1 cellular context compared by ENCODE assay signal in the genomic region with DNA sequence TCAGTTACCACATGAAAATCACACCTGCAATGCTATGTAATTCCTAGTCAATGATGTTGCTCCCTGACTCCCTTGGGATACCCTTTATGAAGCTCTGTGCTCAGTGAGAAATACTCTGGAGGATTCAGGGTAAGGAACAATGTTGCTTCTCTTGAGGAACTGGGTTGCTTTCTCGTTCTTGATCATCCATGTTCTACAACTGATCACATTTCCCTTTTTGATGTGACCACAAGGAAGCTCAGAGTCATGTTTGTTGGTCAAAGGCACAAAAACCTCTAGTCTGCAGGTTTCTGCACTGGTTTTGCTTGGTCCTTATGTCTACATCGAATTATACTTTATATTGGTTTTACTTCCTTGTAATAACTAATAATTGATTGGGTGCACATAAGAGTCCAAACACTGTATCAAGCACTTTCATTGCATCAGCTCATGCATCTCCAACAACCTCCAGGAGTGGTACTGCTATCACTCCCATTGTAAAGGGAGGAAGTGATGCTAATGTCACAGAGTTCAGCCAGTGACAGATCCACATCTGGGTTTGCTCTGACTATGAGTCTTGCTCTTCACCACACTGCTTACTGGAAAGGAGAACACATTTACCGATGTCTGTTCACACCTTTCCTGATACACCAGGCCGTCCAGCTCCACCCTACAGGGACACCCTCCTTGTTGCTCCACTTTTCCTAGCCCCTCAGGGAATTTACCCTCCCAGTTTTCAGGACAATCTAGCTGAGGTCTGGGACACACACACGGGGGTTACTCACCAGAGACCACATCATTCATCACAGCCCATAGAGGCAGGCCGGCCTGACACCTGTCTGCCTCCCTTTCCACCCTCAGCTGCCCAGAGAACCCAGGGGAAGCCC.
TF ChIP-seq lines count a peak whose summit lies in the region.

No MANE protein-coding gene starts in this region.

TF ChIP-seq in GM12878, 131 proteins besides CTCF, POLR2A, EP300 and RAD21 (continued from another document and continues in another):
- TF ChIP-seq, protein P1, sequence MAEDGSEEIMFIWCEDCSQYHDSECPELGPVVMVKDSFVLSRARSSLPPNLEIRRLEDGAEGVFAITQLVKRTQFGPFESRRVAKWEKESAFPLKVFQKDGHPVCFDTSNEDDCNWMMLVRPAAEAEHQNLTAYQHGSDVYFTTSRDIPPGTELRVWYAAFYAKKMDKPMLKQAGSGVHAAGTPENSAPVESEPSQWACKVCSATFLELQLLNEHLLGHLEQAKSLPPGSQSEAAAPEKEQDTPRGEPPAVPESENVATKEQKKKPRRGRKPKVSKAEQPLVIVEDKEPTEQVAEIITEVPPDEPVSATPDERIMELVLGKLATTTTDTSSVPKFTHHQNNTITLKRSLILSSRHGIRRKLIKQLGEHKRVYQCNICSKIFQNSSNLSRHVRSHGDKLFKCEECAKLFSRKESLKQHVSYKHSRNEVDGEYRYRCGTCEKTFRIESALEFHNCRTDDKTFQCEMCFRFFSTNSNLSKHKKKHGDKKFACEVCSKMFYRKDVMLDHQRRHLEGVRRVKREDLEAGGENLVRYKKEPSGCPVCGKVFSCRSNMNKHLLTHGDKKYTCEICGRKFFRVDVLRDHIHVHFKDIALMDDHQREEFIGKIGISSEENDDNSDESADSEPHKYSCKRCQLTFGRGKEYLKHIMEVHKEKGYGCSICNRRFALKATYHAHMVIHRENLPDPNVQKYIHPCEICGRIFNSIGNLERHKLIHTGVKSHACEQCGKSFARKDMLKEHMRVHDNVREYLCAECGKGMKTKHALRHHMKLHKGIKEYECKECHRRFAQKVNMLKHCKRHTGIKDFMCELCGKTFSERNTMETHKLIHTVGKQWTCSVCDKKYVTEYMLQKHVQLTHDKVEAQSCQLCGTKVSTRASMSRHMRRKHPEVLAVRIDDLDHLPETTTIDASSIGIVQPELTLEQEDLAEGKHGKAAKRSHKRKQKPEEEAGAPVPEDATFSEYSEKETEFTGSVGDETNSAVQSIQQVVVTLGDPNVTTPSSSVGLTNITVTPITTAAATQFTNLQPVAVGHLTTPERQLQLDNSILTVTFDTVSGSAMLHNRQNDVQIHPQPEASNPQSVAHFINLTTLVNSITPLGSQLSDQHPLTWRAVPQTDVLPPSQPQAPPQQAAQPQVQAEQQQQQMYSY (CRISPR knock-in tag; IDR thresholded peaks at IDR 0.05), result no peak
- TF ChIP-seq MYB (IDR thresholded peaks at IDR 0.05; ENCODE audit: borderline replicate concordance, low read depth, low read length) (no peak), EGR1 (IDR thresholded peaks at IDR 0.05; ENCODE audit: borderline replicate concordance in 1 of 2, low read depth in 2 of 2, low read length in 2 of 2) (no peak), ZBED1 (IDR thresholded peaks at IDR 0.05; ENCODE audit: borderline replicate concordance) (no peak), ZSCAN29 (IDR thresholded peaks at IDR 0.05) (no peak), NFIC (IDR thresholded peaks at IDR 0.05; ENCODE audit: low read depth, low read length) (peak; percentile 39; the same call in 1 of the 2 replicates), SRF (IDR thresholded peaks at IDR 0.05; ENCODE audit: low read depth in 2 of 2, low read length in 2 of 2) (no peak), SIN3A (IDR thresholded peaks at IDR 0.05; ENCODE audit: low read depth, low read length) (no peak), PAX8 (IDR thresholded peaks at IDR 0.05) (no peak), SMARCA5 (IDR thresholded peaks at IDR 0.05) (no peak), SMC3 (IDR thresholded peaks at IDR 0.05; ENCODE audit: borderline replicate concordance, low read length) (no peak), NFXL1 (IDR thresholded peaks at IDR 0.05; ENCODE audit: borderline replicate concordance) (no peak), NR2C2 (IDR thresholded peaks at IDR 0.05; ENCODE audit: borderline replicate concordance, control insufficient read depth, insufficient read length, low read depth) (no peak), EED (IDR thresholded peaks at IDR 0.05; ENCODE audit: low read depth) (peak; percentile 61), NR2C1 (IDR thresholded peaks at IDR 0.05) (no peak), SREBF2 (IDR thresholded peaks at IDR 0.05; ENCODE audit: low read length) (no peak), KLF5 (IDR thresholded peaks at IDR 0.05; ENCODE audit: partially characterized antibody) (no peak), CREM (IDR thresholded peaks at IDR 0.05; ENCODE audit: low read depth) (no peak; the same call in 1 of the 2 replicates), KAT2A (conservative IDR thresholded peaks at IDR 0.05; ENCODE audit: control insufficient read depth, low read depth, low read length) (no peak), TCF7 (IDR thresholded peaks at IDR 0.05; ENCODE audit: borderline replicate concordance) (no peak), ZNF592 (IDR thresholded peaks at IDR 0.05) (no peak), ZNF217 (IDR thresholded peaks at IDR 0.05) (no peak), HDAC2 (IDR thresholded peaks at IDR 0.05) (no peak), DPF2 (IDR thresholded peaks at IDR 0.05) (no peak), NR2F1 (conservative IDR thresholded peaks at IDR 0.05) (0 out of 2 replicates have a peak, but pooled peaks have one; percentile 26), TAF1 (IDR thresholded peaks at IDR 0.05; ENCODE audit: borderline replicate concordance, low read depth, low read length) (no peak), SPI1 (IDR thresholded peaks at IDR 0.05; ENCODE audit: borderline replicate concordance, insufficient read depth, low read depth, low read length) (peak; percentile 71), RCOR1 (conservative IDR thresholded peaks at IDR 0.05; ENCODE audit: low read depth, low read length) (no peak), TCF12 (IDR thresholded peaks at IDR 0.05; ENCODE audit: low read depth, low read length) (peak; percentile 62; the same call in 1 of the 2 replicates), NKRF (conservative IDR thresholded peaks at IDR 0.05) (no peak), NRF1 (conservative IDR thresholded peaks at IDR 0.05; ENCODE audit: low read depth, low read length) (no peak), BACH1 (IDR thresholded peaks at IDR 0.05; ENCODE audit: borderline replicate concordance) (no peak), MEF2A (IDR thresholded peaks at IDR 0.05; ENCODE audit: insufficient read depth, low read depth, low read length) (no peak), USF2 (IDR thresholded peaks at IDR 0.05; ENCODE audit: borderline replicate concordance, low read depth, low read length) (no peak), HCFC1 (IDR thresholded peaks at IDR 0.05; ENCODE audit: low read length) (no peak), ATF7 (IDR thresholded peaks at IDR 0.05; ENCODE audit: low read depth) (no peak), CHD4 (IDR thresholded peaks at IDR 0.05) (no peak), JUNB (IDR thresholded peaks at IDR 0.05) (peak; percentile 56), YY1 (IDR thresholded peaks at IDR 0.05; ENCODE audit: low read depth, low read length) (0 out of 2 replicates have a peak, but pooled peaks have one; percentile 1)
- TF ChIP-seq, protein P2, sequence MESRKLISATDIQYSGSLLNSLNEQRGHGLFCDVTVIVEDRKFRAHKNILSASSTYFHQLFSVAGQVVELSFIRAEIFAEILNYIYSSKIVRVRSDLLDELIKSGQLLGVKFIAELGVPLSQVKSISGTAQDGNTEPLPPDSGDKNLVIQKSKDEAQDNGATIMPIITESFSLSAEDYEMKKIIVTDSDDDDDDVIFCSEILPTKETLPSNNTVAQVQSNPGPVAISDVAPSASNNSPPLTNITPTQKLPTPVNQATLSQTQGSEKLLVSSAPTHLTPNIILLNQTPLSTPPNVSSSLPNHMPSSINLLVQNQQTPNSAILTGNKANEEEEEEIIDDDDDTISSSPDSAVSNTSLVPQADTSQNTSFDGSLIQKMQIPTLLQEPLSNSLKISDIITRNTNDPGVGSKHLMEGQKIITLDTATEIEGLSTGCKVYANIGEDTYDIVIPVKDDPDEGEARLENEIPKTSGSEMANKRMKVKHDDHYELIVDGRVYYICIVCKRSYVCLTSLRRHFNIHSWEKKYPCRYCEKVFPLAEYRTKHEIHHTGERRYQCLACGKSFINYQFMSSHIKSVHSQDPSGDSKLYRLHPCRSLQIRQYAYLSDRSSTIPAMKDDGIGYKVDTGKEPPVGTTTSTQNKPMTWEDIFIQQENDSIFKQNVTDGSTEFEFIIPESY (IDR thresholded peaks at IDR 0.05), result no peak
- TF ChIP-seq, protein P3, sequence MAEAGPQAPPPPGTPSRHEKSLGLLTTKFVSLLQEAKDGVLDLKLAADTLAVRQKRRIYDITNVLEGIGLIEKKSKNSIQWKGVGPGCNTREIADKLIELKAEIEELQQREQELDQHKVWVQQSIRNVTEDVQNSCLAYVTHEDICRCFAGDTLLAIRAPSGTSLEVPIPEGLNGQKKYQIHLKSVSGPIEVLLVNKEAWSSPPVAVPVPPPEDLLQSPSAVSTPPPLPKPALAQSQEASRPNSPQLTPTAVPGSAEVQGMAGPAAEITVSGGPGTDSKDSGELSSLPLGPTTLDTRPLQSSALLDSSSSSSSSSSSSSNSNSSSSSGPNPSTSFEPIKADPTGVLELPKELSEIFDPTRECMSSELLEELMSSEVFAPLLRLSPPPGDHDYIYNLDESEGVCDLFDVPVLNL (IDR thresholded peaks at IDR 0.05; ENCODE audit: low read depth, low read length), result no peak
- TF ChIP-seq, protein P4, sequence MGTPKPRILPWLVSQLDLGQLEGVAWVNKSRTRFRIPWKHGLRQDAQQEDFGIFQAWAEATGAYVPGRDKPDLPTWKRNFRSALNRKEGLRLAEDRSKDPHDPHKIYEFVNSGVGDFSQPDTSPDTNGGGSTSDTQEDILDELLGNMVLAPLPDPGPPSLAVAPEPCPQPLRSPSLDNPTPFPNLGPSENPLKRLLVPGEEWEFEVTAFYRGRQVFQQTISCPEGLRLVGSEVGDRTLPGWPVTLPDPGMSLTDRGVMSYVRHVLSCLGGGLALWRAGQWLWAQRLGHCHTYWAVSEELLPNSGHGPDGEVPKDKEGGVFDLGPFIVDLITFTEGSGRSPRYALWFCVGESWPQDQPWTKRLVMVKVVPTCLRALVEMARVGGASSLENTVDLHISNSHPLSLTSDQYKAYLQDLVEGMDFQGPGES (IDR thresholded peaks at IDR 0.05), result no peak
- TF ChIP-seq, protein P5, sequence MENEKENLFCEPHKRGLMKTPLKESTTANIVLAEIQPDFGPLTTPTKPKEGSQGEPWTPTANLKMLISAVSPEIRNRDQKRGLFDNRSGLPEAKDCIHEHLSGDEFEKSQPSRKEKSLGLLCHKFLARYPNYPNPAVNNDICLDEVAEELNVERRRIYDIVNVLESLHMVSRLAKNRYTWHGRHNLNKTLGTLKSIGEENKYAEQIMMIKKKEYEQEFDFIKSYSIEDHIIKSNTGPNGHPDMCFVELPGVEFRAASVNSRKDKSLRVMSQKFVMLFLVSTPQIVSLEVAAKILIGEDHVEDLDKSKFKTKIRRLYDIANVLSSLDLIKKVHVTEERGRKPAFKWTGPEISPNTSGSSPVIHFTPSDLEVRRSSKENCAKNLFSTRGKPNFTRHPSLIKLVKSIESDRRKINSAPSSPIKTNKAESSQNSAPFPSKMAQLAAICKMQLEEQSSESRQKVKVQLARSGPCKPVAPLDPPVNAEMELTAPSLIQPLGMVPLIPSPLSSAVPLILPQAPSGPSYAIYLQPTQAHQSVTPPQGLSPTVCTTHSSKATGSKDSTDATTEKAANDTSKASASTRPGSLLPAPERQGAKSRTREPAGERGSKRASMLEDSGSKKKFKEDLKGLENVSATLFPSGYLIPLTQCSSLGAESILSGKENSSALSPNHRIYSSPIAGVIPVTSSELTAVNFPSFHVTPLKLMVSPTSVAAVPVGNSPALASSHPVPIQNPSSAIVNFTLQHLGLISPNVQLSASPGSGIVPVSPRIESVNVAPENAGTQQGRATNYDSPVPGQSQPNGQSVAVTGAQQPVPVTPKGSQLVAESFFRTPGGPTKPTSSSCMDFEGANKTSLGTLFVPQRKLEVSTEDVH (IDR thresholded peaks at IDR 0.05; ENCODE audit: low read depth, partially characterized antibody), result no peak
